ENCODE assay signal across 15 cellular contexts in the genomic region with DNA sequence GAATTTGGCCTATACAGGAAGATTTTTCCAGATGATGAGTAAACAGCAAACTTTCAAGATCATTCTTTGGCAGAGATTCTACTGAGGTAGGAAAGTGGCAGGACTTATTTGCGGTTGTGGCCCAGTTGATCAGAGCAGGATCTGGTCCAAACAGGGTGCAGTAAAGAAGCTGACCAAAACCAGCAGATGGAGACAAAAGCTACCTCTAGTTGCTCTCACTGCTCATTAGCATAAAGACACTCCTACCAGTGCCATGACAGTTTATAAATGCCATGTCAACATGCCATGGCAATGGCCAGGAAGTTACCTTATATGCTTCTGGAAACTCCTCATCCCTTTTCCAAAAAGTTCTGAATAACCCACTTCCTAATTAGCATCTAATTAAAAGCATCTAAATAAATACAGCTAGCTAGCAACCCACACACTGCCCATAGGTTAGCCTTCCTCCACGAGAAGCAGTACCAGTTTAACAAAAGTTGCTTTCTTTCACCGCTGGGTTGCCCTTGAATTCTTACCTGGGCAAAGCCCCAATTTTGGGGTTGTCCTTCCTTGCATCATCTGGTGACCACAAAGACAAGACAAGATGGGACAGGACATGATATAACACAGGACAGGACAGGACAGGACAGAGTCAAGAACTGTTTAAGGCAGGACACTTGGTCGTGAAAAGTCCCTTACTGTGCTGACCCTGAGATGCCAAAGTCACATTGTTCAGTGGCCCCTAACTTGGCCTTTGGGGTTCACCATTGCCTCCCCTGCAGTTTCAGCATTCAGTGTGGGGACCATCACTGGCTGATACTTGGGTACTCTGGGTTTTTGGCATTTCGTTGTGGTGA. TPM values are rescaled to one million over a fixed set of nuclear protein-coding genes. Genes with fewer than 3 reads are reported as not detected.
A peak's percentile ranks its signal among the peaks of the same experiment; 100 is the strongest.
DNase-seq lines count a peak whose midpoint lies in the region; ATAC-seq, FAIRE-seq and TF ChIP-seq lines count a peak whose summit lies in the region.
"Not testable (repeated sequence)": the region's sequence is repeated elsewhere in the genome, so short reads cannot be mapped to it uniquely, and the experiment has no call there.
"Had no signal": no experiment of that assay in that cellular context is flagged by ENCODE, and none has a peak within 500 bp of the region (broad histone marks: within the 10 kb centered on the region; RNA-seq: fewer than 3 reads in every experiment).

No MANE protein-coding gene starts in this region.

- H3K36me3 ChIP-seq in OCI-LY1 (ENCODE audit: insufficient read depth, low read length); neural progenitor cell: not testable (repeated sequence)

- not testable (repeated sequence) for H3F3A ChIP-seq in OCI-LY1 (ENCODE audit: insufficient read depth, low read length); neural progenitor cell (ENCODE audit: low read depth)

- H3K4me2 ChIP-seq in A549, neural progenitor cell: not testable (repeated sequence)
- peak overlapping the region; percentile 29; the same call in 1 of the 2 replicates for H3K4me2 ChIP-seq in OCI-LY1 (ENCODE audit: low read length)

- not testable (repeated sequence) for H4K20me1 ChIP-seq in OCI-LY1 (ENCODE audit: insufficient read depth, low read length); neural progenitor cell (ENCODE audit: low read depth)

- WGBS in A549 (ENCODE audit: missing lambda C conversion rate) = 61% methylated on average over 3 of the region's 5 CpGs

- not testable (repeated sequence) for DNase-seq in A549 (ENCODE audit: low read depth in 1 of 2, low spot score in 1 of 2); left colon; neural progenitor cell (ENCODE audit: low spot score)
- DNase-seq in activated CD4-positive, alpha-beta T cell treated with anti-CD3 and anti-CD28 coated beads, Interleukin-2, amount 10 ng/mL, durations not matched to agents 24 days and 14 days = peak; percentile 63
- DNase-seq in MCF 10A (ENCODE audit: unreplicated experiment) = peak; percentile 4

- H3K9me3 ChIP-seq in A549; OCI-LY1 (ENCODE audit: low read length); neural progenitor cell (ENCODE audit: low read depth): not testable (repeated sequence)

- not testable (repeated sequence) for H3K4me3 Mint-ChIP-seq in activated CD4-positive, alpha-beta T cell treated with anti-CD3 and anti-CD28 coated beads, Interleukin-2, amount 10 ng/mL, durations not matched to agents 24 days and 14 days; MCF 10A (ENCODE audit: unreplicated experiment); neural progenitor cell

- H3K4me1 Mint-ChIP-seq in activated CD4-positive, alpha-beta T cell treated with anti-CD3 and anti-CD28 coated beads, Interleukin-2, amount 10 ng/mL, durations not matched to agents 24 days and 14 days; MCF 10A (ENCODE audit: insufficient read depth, unreplicated experiment); neural progenitor cell: not testable (repeated sequence)

- not testable (repeated sequence) for FAIRE-seq in A549 (lab: Jason Lieb, UNC)

- TF ChIP-seq POLR2A in A549 (IDR thresholded peaks at IDR 0.05; ENCODE audit: low read length) = not testable (repeated sequence)

- not testable (repeated sequence) for H3K9me2 ChIP-seq in OCI-LY1 (ENCODE audit: low read depth, low read length)

- not testable (repeated sequence) for H3K27me3 ChIP-seq in OCI-LY1 (ENCODE audit: insufficient read depth, low read length); neural progenitor cell

- not testable (repeated sequence) for TF ChIP-seq CTCF in A549 (IDR thresholded peaks at IDR 0.05); OCI-LY1 (IDR thresholded peaks at IDR 0.05; ENCODE audit: low read length); MCF 10A (IDR thresholded peaks at IDR 0.05; ENCODE audit: unreplicated experiment)
- TF ChIP-seq CTCF in neural progenitor cell (IDR thresholded peaks at IDR 0.05) = peak; percentile 17

- not testable (repeated sequence) for H3K4me3 ChIP-seq in A549; OCI-LY1 (ENCODE audit: low read depth, low read length, poor library complexity, severe bottlenecking); neural progenitor cell

- intact Hi-C loops in activated CD4-positive, alpha-beta T cell treated with anti-CD3 and anti-CD28 coated beads, Interleukin-2, amount 10 ng/mL, durations not matched to agents 24 days and 14 days (cut with micrococcal nuclease); MCF 10A (cut with micrococcal nuclease); left colon (cut with DNase I, micrococcal nuclease): not testable (repeated sequence)

- TF ChIP-seq EP300 in A549 (IDR thresholded peaks at IDR 0.05) = not testable (repeated sequence)

- CTCF ChIA-PET in A549 (lab: Yijun Ruan, JAX); MCF 10A (lab: Yijun Ruan, JAX): not testable (repeated sequence)

- H3K36me3 Mint-ChIP-seq in activated CD4-positive, alpha-beta T cell treated with anti-CD3 and anti-CD28 coated beads, Interleukin-2, amount 10 ng/mL, durations not matched to agents 24 days and 14 days (ENCODE audit: low read depth); MCF 10A (ENCODE audit: insufficient read depth, unreplicated experiment); neural progenitor cell: not testable (repeated sequence)

- H3K27ac ChIP-seq in A549; OCI-LY1 (ENCODE audit: low read depth, low read length, poor library complexity, severe bottlenecking); neural progenitor cell: not testable (repeated sequence)

- POLR2A ChIA-PET in A549 (lab: Yijun Ruan, JAX); MCF 10A (lab: Yijun Ruan, JAX): not testable (repeated sequence)

- H3K9me3 Mint-ChIP-seq in activated CD4-positive, alpha-beta T cell treated with anti-CD3 and anti-CD28 coated beads, Interleukin-2, amount 10 ng/mL, durations not matched to agents 24 days and 14 days; MCF 10A (ENCODE audit: unreplicated experiment); neural progenitor cell: not testable (repeated sequence)

- TF ChIP-seq RAD21 in A549 (conservative IDR thresholded peaks at IDR 0.05 in 1 of 2, IDR thresholded peaks at IDR 0.05 in 1 of 2) = not testable (repeated sequence)

- H3K4me1 ChIP-seq in A549; OCI-LY1 (ENCODE audit: insufficient read depth, low read length, severe bottlenecking); neural progenitor cell: not testable (repeated sequence)

- H3K27ac Mint-ChIP-seq in activated CD4-positive, alpha-beta T cell treated with anti-CD3 and anti-CD28 coated beads, Interleukin-2, amount 10 ng/mL, durations not matched to agents 24 days and 14 days; neural progenitor cell: not testable (repeated sequence)
- peak overlapping the region; percentile 25 for H3K27ac Mint-ChIP-seq in MCF 10A (ENCODE audit: low read depth, unreplicated experiment)

- H2AFZ ChIP-seq in OCI-LY1 (ENCODE audit: low read length); neural progenitor cell (replicated peaks): not testable (repeated sequence)

- H3K27me3 Mint-ChIP-seq in activated CD4-positive, alpha-beta T cell treated with anti-CD3 and anti-CD28 coated beads, Interleukin-2, amount 10 ng/mL, durations not matched to agents 24 days and 14 days; MCF 10A (ENCODE audit: insufficient read depth, unreplicated experiment); neural progenitor cell (ENCODE audit: insufficient read depth, low read depth): not testable (repeated sequence)

- BruUV-seq in MCF 10A (replicated peaks; lab: Mats Ljungman, UMichigan) = not testable (repeated sequence)

- H3K79me2 ChIP-seq in OCI-LY1 (ENCODE audit: insufficient read depth, low read length); neural progenitor cell (ENCODE audit: low read depth): not testable (repeated sequence)

- not testable (repeated sequence) for H3K9ac ChIP-seq in OCI-LY1 (ENCODE audit: low read length); neural progenitor cell

- ATAC-seq in A549 (peak; percentile 87 to 99), GM18870 (IDR thresholded peaks at IDR 0.05; ENCODE audit: unreplicated experiment) (peak; percentile 52), HG02610 (IDR thresholded peaks at IDR 0.05; ENCODE audit: unreplicated experiment) (peak; percentile 62), left colon (peak; percentile 93)

RNA-seq across cellular contexts. Expression of a gene that starts 59.2 kb away (rescaled TPM):
- polyA plus RNA-seq in A549 (2011; rRNA removed) (not detected in 2 replicates), A549 (2017; fragmentation: RNase III; extraction: RNeasy Plus Mini Kit Qiagen cat#74134 plus additional on column Dnase treatment) (not detected in 3 replicates)
- polyA plus RNA-seq in A549 (2012; cell fraction: cytosol; rRNA removed) = not detected in 2 replicates
- polyA plus RNA-seq in A549 (2012; cell fraction: nucleus; rRNA removed) = not detected in 2 replicates
- polyA minus RNA-seq in A549 (2011; rRNA and poly(A)+ RNA removed) = not detected in 2 replicates
- total RNA-seq in activated CD4-positive, alpha-beta T cell treated with anti-CD3 and anti-CD28 coated beads, Interleukin-2, amount 10 ng/mL, durations not matched to agents 24 days and 14 days = not detected in 2 replicates
- total RNA-seq in MCF 10A (2022) (not detected in 2 replicates), left colon (not detected), neural progenitor cell (ENCODE audit: low replicate concordance) (not detected in 2 replicates)
- total RNA-seq: A172; activated CD8-positive, alpha-beta memory T cell treated with anti-CD3 and anti-CD28 coated beads for 36 hours; activated T-helper 1 cell treated with anti-CD3 and anti-CD28 coated beads, Interleukin-12 subunit alpha, Interleukin-12 subunit beta, Interleukin-2, Interleukin-4 antibody, amounts not matched to agents 30 ng/mL and 10 ng/mL and 1 ng/mL, durations not matched to agents 14 hours and 24 hours and 36 hours; omental fat pad; Peyer's patch; spleen; urinary bladder had no signal
- polyA plus RNA-seq: spleen, urinary bladder had no signal
